1 cellular context compared by ENCODE assay signal in the genomic region with DNA sequence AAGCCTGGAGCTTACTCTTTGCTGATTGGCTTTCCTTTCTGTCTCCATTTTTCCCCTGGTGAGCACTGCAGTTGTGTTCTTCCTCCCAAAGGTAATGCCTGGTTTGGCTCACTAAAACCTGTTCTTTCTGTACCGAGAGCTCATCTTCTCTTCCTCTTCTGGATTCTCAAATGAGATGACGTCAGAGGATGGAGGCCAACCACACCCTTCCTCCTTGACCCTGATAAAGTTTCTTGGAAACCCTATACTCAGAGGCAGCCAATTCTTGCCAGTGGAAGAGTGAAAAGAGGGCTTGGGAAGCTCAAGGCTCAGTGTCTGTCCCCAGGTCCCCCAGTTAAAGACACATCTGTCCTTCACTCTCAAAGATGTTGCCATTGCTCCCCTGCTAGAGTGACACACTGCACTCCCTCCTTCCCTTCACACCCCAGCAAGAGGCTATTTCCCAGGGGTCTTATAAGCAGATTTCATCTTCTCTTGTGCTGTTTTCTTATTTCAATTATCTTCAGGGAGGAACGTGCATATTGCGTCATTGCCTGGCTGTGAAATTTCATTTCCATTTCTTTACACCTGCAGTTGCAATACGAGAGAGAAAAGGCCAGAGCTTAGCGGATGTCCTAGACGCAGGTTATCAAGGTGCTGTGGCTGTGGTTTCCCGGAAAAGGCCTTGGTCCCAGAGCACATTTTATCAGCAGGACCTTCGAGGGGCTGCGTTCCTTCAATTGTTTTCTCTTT.
A peak's percentile ranks its signal among the peaks of the same experiment; 100 is the strongest.
TF ChIP-seq lines count a peak whose summit lies in the region.

No MANE protein-coding gene starts in this region.

TF ChIP-seq in K562, 482 proteins besides CTCF, POLR2A, EP300 and RAD21:
- TF ChIP-seq, protein P1, sequence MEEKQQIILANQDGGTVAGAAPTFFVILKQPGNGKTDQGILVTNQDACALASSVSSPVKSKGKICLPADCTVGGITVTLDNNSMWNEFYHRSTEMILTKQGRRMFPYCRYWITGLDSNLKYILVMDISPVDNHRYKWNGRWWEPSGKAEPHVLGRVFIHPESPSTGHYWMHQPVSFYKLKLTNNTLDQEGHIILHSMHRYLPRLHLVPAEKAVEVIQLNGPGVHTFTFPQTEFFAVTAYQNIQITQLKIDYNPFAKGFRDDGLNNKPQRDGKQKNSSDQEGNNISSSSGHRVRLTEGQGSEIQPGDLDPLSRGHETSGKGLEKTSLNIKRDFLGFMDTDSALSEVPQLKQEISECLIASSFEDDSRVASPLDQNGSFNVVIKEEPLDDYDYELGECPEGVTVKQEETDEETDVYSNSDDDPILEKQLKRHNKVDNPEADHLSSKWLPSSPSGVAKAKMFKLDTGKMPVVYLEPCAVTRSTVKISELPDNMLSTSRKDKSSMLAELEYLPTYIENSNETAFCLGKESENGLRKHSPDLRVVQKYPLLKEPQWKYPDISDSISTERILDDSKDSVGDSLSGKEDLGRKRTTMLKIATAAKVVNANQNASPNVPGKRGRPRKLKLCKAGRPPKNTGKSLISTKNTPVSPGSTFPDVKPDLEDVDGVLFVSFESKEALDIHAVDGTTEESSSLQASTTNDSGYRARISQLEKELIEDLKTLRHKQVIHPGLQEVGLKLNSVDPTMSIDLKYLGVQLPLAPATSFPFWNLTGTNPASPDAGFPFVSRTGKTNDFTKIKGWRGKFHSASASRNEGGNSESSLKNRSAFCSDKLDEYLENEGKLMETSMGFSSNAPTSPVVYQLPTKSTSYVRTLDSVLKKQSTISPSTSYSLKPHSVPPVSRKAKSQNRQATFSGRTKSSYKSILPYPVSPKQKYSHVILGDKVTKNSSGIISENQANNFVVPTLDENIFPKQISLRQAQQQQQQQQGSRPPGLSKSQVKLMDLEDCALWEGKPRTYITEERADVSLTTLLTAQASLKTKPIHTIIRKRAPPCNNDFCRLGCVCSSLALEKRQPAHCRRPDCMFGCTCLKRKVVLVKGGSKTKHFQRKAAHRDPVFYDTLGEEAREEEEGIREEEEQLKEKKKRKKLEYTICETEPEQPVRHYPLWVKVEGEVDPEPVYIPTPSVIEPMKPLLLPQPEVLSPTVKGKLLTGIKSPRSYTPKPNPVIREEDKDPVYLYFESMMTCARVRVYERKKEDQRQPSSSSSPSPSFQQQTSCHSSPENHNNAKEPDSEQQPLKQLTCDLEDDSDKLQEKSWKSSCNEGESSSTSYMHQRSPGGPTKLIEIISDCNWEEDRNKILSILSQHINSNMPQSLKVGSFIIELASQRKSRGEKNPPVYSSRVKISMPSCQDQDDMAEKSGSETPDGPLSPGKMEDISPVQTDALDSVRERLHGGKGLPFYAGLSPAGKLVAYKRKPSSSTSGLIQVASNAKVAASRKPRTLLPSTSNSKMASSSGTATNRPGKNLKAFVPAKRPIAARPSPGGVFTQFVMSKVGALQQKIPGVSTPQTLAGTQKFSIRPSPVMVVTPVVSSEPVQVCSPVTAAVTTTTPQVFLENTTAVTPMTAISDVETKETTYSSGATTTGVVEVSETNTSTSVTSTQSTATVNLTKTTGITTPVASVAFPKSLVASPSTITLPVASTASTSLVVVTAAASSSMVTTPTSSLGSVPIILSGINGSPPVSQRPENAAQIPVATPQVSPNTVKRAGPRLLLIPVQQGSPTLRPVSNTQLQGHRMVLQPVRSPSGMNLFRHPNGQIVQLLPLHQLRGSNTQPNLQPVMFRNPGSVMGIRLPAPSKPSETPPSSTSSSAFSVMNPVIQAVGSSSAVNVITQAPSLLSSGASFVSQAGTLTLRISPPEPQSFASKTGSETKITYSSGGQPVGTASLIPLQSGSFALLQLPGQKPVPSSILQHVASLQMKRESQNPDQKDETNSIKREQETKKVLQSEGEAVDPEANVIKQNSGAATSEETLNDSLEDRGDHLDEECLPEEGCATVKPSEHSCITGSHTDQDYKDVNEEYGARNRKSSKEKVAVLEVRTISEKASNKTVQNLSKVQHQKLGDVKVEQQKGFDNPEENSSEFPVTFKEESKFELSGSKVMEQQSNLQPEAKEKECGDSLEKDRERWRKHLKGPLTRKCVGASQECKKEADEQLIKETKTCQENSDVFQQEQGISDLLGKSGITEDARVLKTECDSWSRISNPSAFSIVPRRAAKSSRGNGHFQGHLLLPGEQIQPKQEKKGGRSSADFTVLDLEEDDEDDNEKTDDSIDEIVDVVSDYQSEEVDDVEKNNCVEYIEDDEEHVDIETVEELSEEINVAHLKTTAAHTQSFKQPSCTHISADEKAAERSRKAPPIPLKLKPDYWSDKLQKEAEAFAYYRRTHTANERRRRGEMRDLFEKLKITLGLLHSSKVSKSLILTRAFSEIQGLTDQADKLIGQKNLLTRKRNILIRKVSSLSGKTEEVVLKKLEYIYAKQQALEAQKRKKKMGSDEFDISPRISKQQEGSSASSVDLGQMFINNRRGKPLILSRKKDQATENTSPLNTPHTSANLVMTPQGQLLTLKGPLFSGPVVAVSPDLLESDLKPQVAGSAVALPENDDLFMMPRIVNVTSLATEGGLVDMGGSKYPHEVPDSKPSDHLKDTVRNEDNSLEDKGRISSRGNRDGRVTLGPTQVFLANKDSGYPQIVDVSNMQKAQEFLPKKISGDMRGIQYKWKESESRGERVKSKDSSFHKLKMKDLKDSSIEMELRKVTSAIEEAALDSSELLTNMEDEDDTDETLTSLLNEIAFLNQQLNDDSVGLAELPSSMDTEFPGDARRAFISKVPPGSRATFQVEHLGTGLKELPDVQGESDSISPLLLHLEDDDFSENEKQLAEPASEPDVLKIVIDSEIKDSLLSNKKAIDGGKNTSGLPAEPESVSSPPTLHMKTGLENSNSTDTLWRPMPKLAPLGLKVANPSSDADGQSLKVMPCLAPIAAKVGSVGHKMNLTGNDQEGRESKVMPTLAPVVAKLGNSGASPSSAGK (IDR thresholded peaks at IDR 0.05): no peak
- no peak for TF ChIP-seq ZNF282 (CRISPR knock-in tag; IDR thresholded peaks at IDR 0.05)
- TF ChIP-seq, protein P2, sequence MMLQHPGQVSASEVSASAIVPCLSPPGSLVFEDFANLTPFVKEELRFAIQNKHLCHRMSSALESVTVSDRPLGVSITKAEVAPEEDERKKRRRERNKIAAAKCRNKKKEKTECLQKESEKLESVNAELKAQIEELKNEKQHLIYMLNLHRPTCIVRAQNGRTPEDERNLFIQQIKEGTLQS (IDR thresholded peaks at IDR 0.05): peak; percentile 64; the same call in 1 of the 2 replicates
- TF ChIP-seq, protein P2 (CRISPR knock-in tag; conservative IDR thresholded peaks at IDR 0.05): no peak
- no peak for TF ChIP-seq ATF1 (CRISPR knock-in tag; IDR thresholded peaks at IDR 0.05)
- TF ChIP-seq ATF1 (tag; IDR thresholded peaks at IDR 0.05): peak; percentile 35
- TF ChIP-seq FOXM1 (IDR thresholded peaks at IDR 0.05; ENCODE audit: low read depth): no peak
- TF ChIP-seq FOXM1 (CRISPR knock-in tag; IDR thresholded peaks at IDR 0.05; ENCODE audit: low read depth): no peak
- no peak for TF ChIP-seq NFIC (IDR thresholded peaks at IDR 0.05)
- peak; percentile 27; the same call in 1 of the 2 replicates for TF ChIP-seq CEBPB (tag; IDR thresholded peaks at IDR 0.05)
- TF ChIP-seq KLF16 (IDR thresholded peaks at IDR 0.05): no peak
- TF ChIP-seq MITF (IDR thresholded peaks at IDR 0.05): no peak
- TF ChIP-seq ATF7 (IDR thresholded peaks at IDR 0.05): peak; percentile 88
- TF ChIP-seq HDAC8 (tag; IDR thresholded peaks at IDR 0.05): no peak
- TF ChIP-seq SMARCA4 (IDR thresholded peaks at IDR 0.05): no peak
- TF ChIP-seq RCOR1 (IDR thresholded peaks at IDR 0.05; ENCODE audit: borderline replicate concordance in 1 of 2, low read depth in 2 of 2, low read length in 2 of 2): 0 out of 4 replicates have a peak, but pooled peaks of 1 of the 2 experiments have one; percentile 19
- TF ChIP-seq CTBP1 (IDR thresholded peaks at IDR 0.05; ENCODE audit: borderline replicate concordance): peak; percentile 31; the same call in 1 of the 2 replicates
- TF ChIP-seq ZNF174 (CRISPR knock-in tag; IDR thresholded peaks at IDR 0.05): no peak
- TF ChIP-seq, protein P3, sequence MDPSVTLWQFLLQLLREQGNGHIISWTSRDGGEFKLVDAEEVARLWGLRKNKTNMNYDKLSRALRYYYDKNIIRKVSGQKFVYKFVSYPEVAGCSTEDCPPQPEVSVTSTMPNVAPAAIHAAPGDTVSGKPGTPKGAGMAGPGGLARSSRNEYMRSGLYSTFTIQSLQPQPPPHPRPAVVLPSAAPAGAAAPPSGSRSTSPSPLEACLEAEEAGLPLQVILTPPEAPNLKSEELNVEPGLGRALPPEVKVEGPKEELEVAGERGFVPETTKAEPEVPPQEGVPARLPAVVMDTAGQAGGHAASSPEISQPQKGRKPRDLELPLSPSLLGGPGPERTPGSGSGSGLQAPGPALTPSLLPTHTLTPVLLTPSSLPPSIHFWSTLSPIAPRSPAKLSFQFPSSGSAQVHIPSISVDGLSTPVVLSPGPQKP (CRISPR knock-in tag; IDR thresholded peaks at IDR 0.05): no peak
- no peak for TF ChIP-seq HEY1 (CRISPR knock-in tag; IDR thresholded peaks at IDR 0.05; ENCODE audit: borderline replicate concordance)
- no peak for TF ChIP-seq ZNF609 (CRISPR knock-in tag; IDR thresholded peaks at IDR 0.05; ENCODE audit: borderline replicate concordance)
- TF ChIP-seq HSF4 (CRISPR knock-in tag; IDR thresholded peaks at IDR 0.05; ENCODE audit: borderline replicate concordance): no peak
- no peak for TF ChIP-seq FOXJ3 (CRISPR knock-in tag; IDR thresholded peaks at IDR 0.05)
- TF ChIP-seq CBFA2T2 (conservative IDR thresholded peaks at IDR 0.05): no peak
- no peak for TF ChIP-seq ZKSCAN8 (CRISPR knock-in tag; IDR thresholded peaks at IDR 0.05)
- TF ChIP-seq SNIP1 (IDR thresholded peaks at IDR 0.05; ENCODE audit: low read depth): no peak
- TF ChIP-seq ZNF57 (CRISPR knock-in tag; IDR thresholded peaks at IDR 0.05): no peak
- no peak for TF ChIP-seq MAFF (IDR thresholded peaks at IDR 0.05; ENCODE audit: low read length)
- no peak for TF ChIP-seq MYBL2 (IDR thresholded peaks at IDR 0.05; ENCODE audit: low read depth)
- no peak for TF ChIP-seq MYBL2 (CRISPR knock-in tag; IDR thresholded peaks at IDR 0.05; ENCODE audit: borderline replicate concordance)
- peak; percentile 42; the same call in 1 of the 2 replicates for TF ChIP-seq JUND (IDR thresholded peaks at IDR 0.05; ENCODE audit: borderline replicate concordance, low read depth, low read length)
- peak; percentile 43; the same call in 2 of the 3 replicates for TF ChIP-seq JUND (tag; IDR thresholded peaks at IDR 0.05; ENCODE audit: borderline replicate concordance, low read depth, low read length)
- TF ChIP-seq, protein P4, sequence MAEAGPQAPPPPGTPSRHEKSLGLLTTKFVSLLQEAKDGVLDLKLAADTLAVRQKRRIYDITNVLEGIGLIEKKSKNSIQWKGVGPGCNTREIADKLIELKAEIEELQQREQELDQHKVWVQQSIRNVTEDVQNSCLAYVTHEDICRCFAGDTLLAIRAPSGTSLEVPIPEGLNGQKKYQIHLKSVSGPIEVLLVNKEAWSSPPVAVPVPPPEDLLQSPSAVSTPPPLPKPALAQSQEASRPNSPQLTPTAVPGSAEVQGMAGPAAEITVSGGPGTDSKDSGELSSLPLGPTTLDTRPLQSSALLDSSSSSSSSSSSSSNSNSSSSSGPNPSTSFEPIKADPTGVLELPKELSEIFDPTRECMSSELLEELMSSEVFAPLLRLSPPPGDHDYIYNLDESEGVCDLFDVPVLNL (CRISPR knock-in tag; IDR thresholded peaks at IDR 0.05; ENCODE audit: low read depth): no peak
- TF ChIP-seq SP2 (IDR thresholded peaks at IDR 0.05; ENCODE audit: extremely low read depth, low read depth, low read length, poor library complexity, severe bottlenecking): no peak
